ENCODE assay signal across 9 cellular contexts in the genomic region with DNA sequence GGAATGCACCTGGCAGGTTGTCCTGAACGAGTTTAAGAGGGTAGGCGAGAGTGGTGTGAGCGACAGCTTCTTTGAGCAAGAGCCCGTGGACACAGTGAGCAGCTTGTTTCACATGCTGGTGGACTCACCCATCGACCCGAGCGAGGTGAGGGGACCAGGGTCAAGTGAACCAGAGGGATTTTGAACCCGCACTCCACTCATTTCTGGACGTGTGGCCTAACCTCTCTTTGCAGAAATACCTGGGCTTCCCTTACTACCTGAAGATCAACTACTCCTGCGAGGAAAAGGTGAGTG. TPM values are rescaled to one million over a fixed set of nuclear protein-coding genes. Genes with fewer than 3 reads are reported as not detected.
DNase-seq lines count a peak whose midpoint lies in the region; ATAC-seq and TF ChIP-seq lines count a peak whose summit lies in the region.
"Had no signal": no experiment of that assay in that cellular context is flagged by ENCODE, and none has a peak within 500 bp of the region (broad histone marks: within the 10 kb centered on the region; RNA-seq: fewer than 3 reads in every experiment).

No MANE protein-coding gene starts in this region.

- peak overlapping the region; percentile 92 to 94 for H3K27ac ChIP-seq in left lung
- peak overlapping the region; percentile 91 to 99 for H3K27ac ChIP-seq in tibial artery

- peak overlapping the region; percentile 52 to 66 for H3K4me3 ChIP-seq in left lung
- peak overlapping the region; percentile 68 to 95 for H3K4me3 ChIP-seq in tibial artery

- H3K27me3 ChIP-seq in left lung (no peaks in the 10 kb centered on the region), tibial artery (no peaks in the 10 kb centered on the region)

- CTCF ChIA-PET in activated naive CD4-positive, alpha-beta T cell treated with anti-CD3 and anti-CD28 coated beads, Interleukin-2, amount 10 ng/mL, durations not matched to agents 7 days and 5 days (lab: Charles Lee) = no interaction called here

- TF ChIP-seq CTCF in left lung (IDR thresholded peaks at IDR 0.05) (no peak), tibial artery (IDR thresholded peaks at IDR 0.05) (no peak)

- peak overlapping the region; percentile 99 for H3K27ac Mint-ChIP-seq in activated naive CD4-positive, alpha-beta T cell treated with anti-CD3 and anti-CD28 coated beads, Interleukin-2, amount 10 ng/mL, durations not matched to agents 7 days and 5 days
- peak overlapping the region; percentile 94 for H3K27ac Mint-ChIP-seq in activated naive CD8-positive, alpha-beta T cell treated with anti-CD3 and anti-CD28 coated beads, Interleukin-2, amount 50 U/mL, for 24 hours

- H3K9me3 ChIP-seq in left lung (no peaks in the 10 kb centered on the region), tibial artery (no peaks in the 10 kb centered on the region)

- intact Hi-C loops in left lung (cut with DNase I) (no loop called here), tibial artery (cut with DNase I; ENCODE audit: low total_unique reads) (loop anchor here (5.0 to 10.0 kb wide), 2 partner anchors 35 to 433 kb away; a partner anchor contains a TSS)

- DNase-seq in activated naive CD4-positive, alpha-beta T cell treated with anti-CD3 and anti-CD28 coated beads, Interleukin-2, amount 10 ng/mL, durations not matched to agents 7 days and 5 days = no peak
- DNase-seq in activated naive CD4-positive, alpha-beta T cell treated with Interleukin-2 at 50 U/mL for 16 hours = no peak
- no peak for DNase-seq in activated naive CD8-positive, alpha-beta T cell treated with anti-CD3 and anti-CD28 coated beads, Interleukin-2, amount 50 U/mL, for 24 hours
- DNase-seq in left lung = no peak
- DNase-seq in tibial artery = no peak
- DNase-seq in GM19240 (ENCODE audit: insufficient read length, low spot score) = no peak

- H3K36me3 ChIP-seq in left lung (no peaks in the 10 kb centered on the region), tibial artery (peaks cover 0 to 16% (median 7%) of the 10 kb centered on the region in 3 donors)

- H3K9me3 Mint-ChIP-seq in activated naive CD4-positive, alpha-beta T cell treated with anti-CD3 and anti-CD28 coated beads, Interleukin-2, amount 10 ng/mL, durations not matched to agents 7 days and 5 days = no peaks in the 10 kb centered on the region
- H3K9me3 Mint-ChIP-seq in activated naive CD8-positive, alpha-beta T cell treated with anti-CD3 and anti-CD28 coated beads, Interleukin-2, amount 50 U/mL, for 24 hours = no peaks in the 10 kb centered on the region

- H3K36me3 Mint-ChIP-seq in activated naive CD4-positive, alpha-beta T cell treated with anti-CD3 and anti-CD28 coated beads, Interleukin-2, amount 10 ng/mL, durations not matched to agents 7 days and 5 days = no peaks in the 10 kb centered on the region
- no peaks in the 10 kb centered on the region for H3K36me3 Mint-ChIP-seq in activated naive CD8-positive, alpha-beta T cell treated with anti-CD3 and anti-CD28 coated beads, Interleukin-2, amount 50 U/mL, for 24 hours (ENCODE audit: low read depth)

- no peak for ATAC-seq in activated naive CD8-positive, alpha-beta T cell treated with anti-CD3 and anti-CD28 coated beads, Interleukin-2, amount 50 U/mL, for 24 hours
- ATAC-seq in left lung = peak; percentile 4
- ATAC-seq in HG03565 (IDR thresholded peaks at IDR 0.05; ENCODE audit: unreplicated experiment) = no peak
- ATAC-seq in GM18511 (IDR thresholded peaks at IDR 0.05; ENCODE audit: unreplicated experiment) = no peak

- H3K4me3 Mint-ChIP-seq in activated naive CD4-positive, alpha-beta T cell treated with anti-CD3 and anti-CD28 coated beads, Interleukin-2, amount 10 ng/mL, durations not matched to agents 7 days and 5 days = peak overlapping the region; percentile 87
- H3K4me3 Mint-ChIP-seq in activated naive CD8-positive, alpha-beta T cell treated with anti-CD3 and anti-CD28 coated beads, Interleukin-2, amount 50 U/mL, for 24 hours = peak overlapping the region; percentile 85

- peaks cover 11% of the 10 kb centered on the region for H3K4me1 Mint-ChIP-seq in activated naive CD4-positive, alpha-beta T cell treated with anti-CD3 and anti-CD28 coated beads, Interleukin-2, amount 10 ng/mL, durations not matched to agents 7 days and 5 days
- peaks cover 8% of the 10 kb centered on the region for H3K4me1 Mint-ChIP-seq in activated naive CD8-positive, alpha-beta T cell treated with anti-CD3 and anti-CD28 coated beads, Interleukin-2, amount 50 U/mL, for 24 hours

- H3K4me1 ChIP-seq in left lung = peaks cover 3 to 17% of the 10 kb centered on the region in 2 donors
- H3K4me1 ChIP-seq in tibial artery = peaks cover 0 to 30% (median 19%) of the 10 kb centered on the region in 4 donors

- no peaks in the 10 kb centered on the region for H3K27me3 Mint-ChIP-seq in activated naive CD4-positive, alpha-beta T cell treated with anti-CD3 and anti-CD28 coated beads, Interleukin-2, amount 10 ng/mL, durations not matched to agents 7 days and 5 days
- no peaks in the 10 kb centered on the region for H3K27me3 Mint-ChIP-seq in activated naive CD8-positive, alpha-beta T cell treated with anti-CD3 and anti-CD28 coated beads, Interleukin-2, amount 50 U/mL, for 24 hours

RNA-seq across cellular contexts. Expression of a gene that starts 1.7 kb away (rescaled TPM):
- 1 to 10 TPM; 7.6 to 9.6 TPM for total RNA-seq in left lung
- total RNA-seq: M059J had no signal

RNA-seq across cellular contexts. Expression of a gene that starts 17.7 kb away (rescaled TPM):
- 10 to 100 TPM; 11.8 to 12.4 TPM for total RNA-seq in left lung

RNA-seq across cellular contexts. Expression of a gene that starts 21.6 kb away (rescaled TPM):
- total RNA-seq in left lung = 10 to 100 TPM; 52.0 to 59.6 TPM

RNA-seq across cellular contexts. Expression of a gene that starts 33.3 kb away (rescaled TPM):
- 100 to 1,000 TPM in 1 of 2 donors, 10 to 100 TPM in 1; 63.2 to 120 TPM for total RNA-seq in left lung
- total RNA-seq: M059J had no signal

RNA-seq across cellular contexts. Expression of a gene that starts 37.1 kb away (rescaled TPM):
- 100 to 1,000 TPM; 140 to 173 TPM for total RNA-seq in left lung
